15 cellular contexts compared by ENCODE assay signal in the genomic region with DNA sequence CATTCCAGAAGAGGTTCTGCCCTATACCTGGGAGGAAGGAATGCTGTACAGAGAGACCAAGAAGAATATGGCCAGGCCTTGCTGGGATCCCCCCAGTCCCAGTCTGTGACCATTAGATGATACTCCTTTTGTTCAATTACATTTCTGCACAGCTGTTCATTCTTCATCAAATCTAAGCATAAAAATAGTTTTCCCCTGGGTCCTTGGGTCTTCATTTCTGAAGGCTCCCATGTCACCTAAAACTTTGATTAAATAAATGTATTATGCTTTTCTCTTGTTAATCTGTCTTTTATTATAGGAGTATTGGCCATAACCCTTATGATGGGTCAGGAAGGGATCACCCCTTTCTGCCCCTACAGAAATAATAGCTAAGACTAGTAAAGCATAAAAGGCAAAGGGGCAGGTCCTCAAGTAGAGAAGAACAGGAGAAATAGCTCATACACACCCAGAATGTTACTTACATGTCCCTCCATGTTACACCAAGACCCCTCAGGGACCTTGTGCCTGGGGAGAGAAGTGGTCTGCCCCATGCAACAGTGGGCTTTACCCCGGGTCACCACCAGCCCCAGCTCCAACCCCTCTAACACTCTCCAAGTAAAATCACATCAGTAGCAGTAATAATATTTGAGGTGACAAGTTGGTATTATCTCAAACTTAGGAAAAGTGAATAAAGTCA. TPM values are rescaled to one million over a fixed set of nuclear protein-coding genes. Genes with fewer than 3 reads are reported as not detected.
DNase-seq lines count a peak whose midpoint lies in the region; ATAC-seq and FAIRE-seq lines count a peak whose summit lies in the region.
"Had no signal": no experiment of that assay in that cellular context is flagged by ENCODE, and none has a peak within 500 bp of the region (broad histone marks: within the 10 kb centered on the region; RNA-seq: fewer than 3 reads in every experiment).

No MANE protein-coding gene starts in this region.

- H3K4me3 Mint-ChIP-seq in IgD-negative memory B cell (peak overlapping the region; percentile 42 to 70 (median 54)), immature natural killer cell (no peak overlapping the region)

- no peaks in the 10 kb centered on the region for H3K9me3 ChIP-seq in BLaER1 treated with 17β-estradiol and CSF1 and Interleukin-3, amounts not matched to agents 10 nM and 100 nM (replicated peaks in 1 of 11)
- H3K9me3 ChIP-seq: Peyer's patch had no signal

- FAIRE-seq in HTR-8/SVneo (lab: Jason Lieb, UNC) = no peak
- FAIRE-seq: endometrium, H1, TTC549 had no signal

- no peaks in the 10 kb centered on the region for H3K36me3 ChIP-seq in BLaER1 treated with 17β-estradiol and CSF1 and Interleukin-3, amounts not matched to agents 10 nM and 100 nM
- H3K36me3 ChIP-seq: Peyer's patch had no signal

- H3K27ac ChIP-seq in BLaER1 treated with 17β-estradiol and CSF1 and Interleukin-3, amounts not matched to agents 10 nM and 100 nM = peak overlapping the region in 8 of 11 experiments; percentile 67 to 92 (median 78); a peak in 15 of 22 replicates

- H3K4me3 ChIP-seq in BLaER1 treated with 17β-estradiol and CSF1 and Interleukin-3, amounts not matched to agents 10 nM and 100 nM = no peak overlapping the region
- H3K4me3 ChIP-seq: Peyer's patch had no signal

- H3K27me3 ChIP-seq in BLaER1 treated with 17β-estradiol and CSF1 and Interleukin-3, amounts not matched to agents 10 nM and 100 nM = no peaks in the 10 kb centered on the region
- H3K27me3 ChIP-seq: Peyer's patch had no signal

- H3K4me1 Mint-ChIP-seq in IgD-negative memory B cell (peaks cover 32 to 70% (median 68%) of the 10 kb centered on the region in 3 donors), immature natural killer cell (peaks cover 67 to 73% of the 10 kb centered on the region in 2 donors)

- DNase-seq in immature natural killer cell = no peak
- no peak for DNase-seq in SHP77 (lab: John Stamatoyannopoulos, UW)
- no peak for DNase-seq in HTR-8/SVneo (ENCODE audit: insufficient read length, low spot score)
- DNase-seq: aorta; DMS 273 treated with DMSO at 0.1 percent for 48 hours; left cardiac atrium; NCI-H774; Peyer's patch; stimulated activated CD4-positive, alpha-beta T cell treated with anti-CD3 and anti-CD28 coated beads, Interleukin-4, amount 100 ng/mL, for 24 hours had no signal

- no peaks in the 10 kb centered on the region for H3K9me3 Mint-ChIP-seq in IgD-negative memory B cell
- no peaks in the 10 kb centered on the region for H3K9me3 Mint-ChIP-seq in immature natural killer cell

- H4K20me1 ChIP-seq in BLaER1 treated with 17β-estradiol and CSF1 and Interleukin-3, amounts not matched to agents 10 nM and 100 nM = no peaks in the 10 kb centered on the region

- peak overlapping the region in 10 of 11 experiments; percentile 77 to 98 (median 85); a peak in 20 of 22 replicates for H3K4me2 ChIP-seq in BLaER1 treated with 17β-estradiol and CSF1 and Interleukin-3, amounts not matched to agents 10 nM and 100 nM

- H3K4me1 ChIP-seq in BLaER1 treated with 17β-estradiol and CSF1 and Interleukin-3, amounts not matched to agents 10 nM and 100 nM = peaks cover 80 to 100% (median 99%) of the 10 kb centered on the region in 10 experiments

- peak overlapping the region in 3 of 11 experiments; percentile 52 to 56 (median 53); a peak in 7 of 22 replicates for H3K9ac ChIP-seq in BLaER1 treated with 17β-estradiol and CSF1 and Interleukin-3, amounts not matched to agents 10 nM and 100 nM

- H3K27ac Mint-ChIP-seq in IgD-negative memory B cell (peak overlapping the region; percentile 39 to 93 (median 51)), immature natural killer cell (peak overlapping the region; percentile 50 to 91 (median 75))

- H3K36me3 Mint-ChIP-seq in IgD-negative memory B cell (peaks cover 4% of the 10 kb centered on the region), immature natural killer cell (no peaks in the 10 kb centered on the region)

- peaks cover 1% of the 10 kb centered on the region for H3K27me3 Mint-ChIP-seq in IgD-negative memory B cell
- H3K27me3 Mint-ChIP-seq in immature natural killer cell (ENCODE audit: low read depth in 3 of 3) = peaks cover 9 to 24% (median 12%) of the 10 kb centered on the region in 3 donors

- no peak for ATAC-seq in HG02678 (IDR thresholded peaks at IDR 0.05; ENCODE audit: unreplicated experiment)
- ATAC-seq: left cardiac atrium had no signal

RNA-seq across cellular contexts. Expression of a gene that starts 2.1 kb away (rescaled TPM):
- 16.3 TPM for polyA plus RNA-seq in IgD-negative memory B cell
- polyA plus RNA-seq in immature natural killer cell = 1 to 10 TPM; 1.4 to 6.6 (median 3.1) TPM
- polyA plus RNA-seq: H1 had no signal

RNA-seq across cellular contexts. Expression of a gene that starts 5.4 kb away (rescaled TPM):
- polyA plus RNA-seq in IgD-negative memory B cell (6.4 TPM), immature natural killer cell (1 to 10 TPM; 2.1 to 5.9 (median 5.6) TPM)
- polyA plus RNA-seq: H1 had no signal

RNA-seq across cellular contexts. Expression of a gene that starts 12.2 kb away (rescaled TPM):
- polyA plus RNA-seq in IgD-negative memory B cell (2,767 TPM), immature natural killer cell (100 to 1,000 TPM; 132 to 137 (median 133) TPM)

RNA-seq across cellular contexts. Expression of a gene that starts 16.1 kb away (rescaled TPM):
- polyA plus RNA-seq in IgD-negative memory B cell (20.5 TPM), immature natural killer cell (10 to 100 TPM; 20.3 to 44.8 (median 42.3) TPM)
- polyA plus RNA-seq: H1 had no signal

RNA-seq across cellular contexts. Expression of a gene that starts 22.6 kb away (rescaled TPM):
- polyA plus RNA-seq in IgD-negative memory B cell (11.5 TPM), immature natural killer cell (10 to 100 TPM in 2 of 3 donors, 1 to 10 TPM in 1; 5.0 to 15.0 (median 13.6) TPM)

Comparison
In these comparisons a context has a peak if more than half of its experiments do, and no peak if none do; other contexts are left out.
1. H3K4me3 Mint-ChIP-seq: peak in IgD-negative memory B cell (4 of 4); none in immature natural killer cell (0 of 5).
2. RNA of a gene that starts 12.2 kb away (polyA plus RNA-seq): 2,767 TPM in IgD-negative memory B cell (single experiment); 132 to 137 TPM in immature natural killer cell; every median in the first group is over 10 times any median in the second.